ENCODE assay signal across 1 cellular context in the genomic region with DNA sequence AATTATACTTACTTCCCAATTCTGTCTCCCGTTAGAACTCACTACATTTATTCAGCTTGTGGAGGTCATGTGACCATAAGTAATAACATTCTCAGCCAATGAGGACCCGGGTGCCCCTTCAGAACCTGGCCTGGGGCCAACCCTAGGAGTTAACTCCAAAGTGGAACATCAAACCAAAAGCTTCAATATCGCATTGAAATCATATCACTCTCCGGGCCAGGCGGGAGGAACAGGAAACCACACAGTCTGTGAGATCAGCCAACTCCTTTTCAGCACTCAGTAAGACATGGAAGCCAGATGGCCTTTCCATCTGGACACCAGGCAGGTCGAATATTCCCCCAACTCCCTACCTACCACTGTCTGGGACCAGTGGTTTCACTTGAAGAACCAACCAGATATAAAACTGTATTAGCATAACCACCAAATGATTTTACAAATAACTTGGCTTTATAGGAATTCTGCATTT.
TF ChIP-seq lines count a peak whose summit lies in the region.

No MANE protein-coding gene starts in this region.

TF ChIP-seq in GM12878, 131 proteins besides CTCF, POLR2A, EP300 and RAD21:
- no peak for TF ChIP-seq TCF7 (IDR thresholded peaks at IDR 0.05; ENCODE audit: borderline replicate concordance)
- TF ChIP-seq RELA (IDR thresholded peaks at IDR 0.05; ENCODE audit: borderline replicate concordance, partially characterized antibody) = no peak
- TF ChIP-seq ZNF217 (IDR thresholded peaks at IDR 0.05) = no peak
- TF ChIP-seq KAT2A (conservative IDR thresholded peaks at IDR 0.05; ENCODE audit: control insufficient read depth, low read depth, low read length) = no peak
- no peak for TF ChIP-seq SIX5 (IDR thresholded peaks at IDR 0.05; ENCODE audit: low read depth, low read length, severe bottlenecking)
- no peak for TF ChIP-seq NR2C1 (IDR thresholded peaks at IDR 0.05)
- TF ChIP-seq CEBPB (IDR thresholded peaks at IDR 0.05; ENCODE audit: borderline replicate concordance in 1 of 2, low read depth in 2 of 2, low read length in 2 of 2) = no peak
- no peak for TF ChIP-seq ZNF24 (IDR thresholded peaks at IDR 0.05)
- TF ChIP-seq IKZF2 (IDR thresholded peaks at IDR 0.05) = 0 out of 4 replicates have a peak, but pooled peaks of 1 of the 2 experiments have one; percentile 7
- no peak for TF ChIP-seq MTA3 (IDR thresholded peaks at IDR 0.05; ENCODE audit: borderline replicate concordance, low read length)
- no peak for TF ChIP-seq DPF2 (IDR thresholded peaks at IDR 0.05)
- TF ChIP-seq EGR1 (IDR thresholded peaks at IDR 0.05; ENCODE audit: borderline replicate concordance in 1 of 2, low read depth in 2 of 2, low read length in 2 of 2) = no peak
- TF ChIP-seq, protein P1, sequence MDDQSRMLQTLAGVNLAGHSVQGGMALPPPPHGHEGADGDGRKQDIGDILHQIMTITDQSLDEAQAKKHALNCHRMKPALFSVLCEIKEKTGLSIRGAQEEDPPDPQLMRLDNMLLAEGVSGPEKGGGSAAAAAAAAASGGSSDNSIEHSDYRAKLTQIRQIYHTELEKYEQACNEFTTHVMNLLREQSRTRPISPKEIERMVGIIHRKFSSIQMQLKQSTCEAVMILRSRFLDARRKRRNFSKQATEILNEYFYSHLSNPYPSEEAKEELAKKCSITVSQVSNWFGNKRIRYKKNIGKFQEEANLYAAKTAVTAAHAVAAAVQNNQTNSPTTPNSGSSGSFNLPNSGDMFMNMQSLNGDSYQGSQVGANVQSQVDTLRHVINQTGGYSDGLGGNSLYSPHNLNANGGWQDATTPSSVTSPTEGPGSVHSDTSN (IDR thresholded peaks at IDR 0.05; ENCODE audit: insufficient replicate concordance, low read depth, low read length) = no peak
- 0 out of 2 replicates have a peak, but pooled peaks have one; percentile 40 for TF ChIP-seq IKZF1 (conservative IDR thresholded peaks at IDR 0.05)
- TF ChIP-seq ZBED1 (IDR thresholded peaks at IDR 0.05; ENCODE audit: borderline replicate concordance) = no peak
- TF ChIP-seq NFYA (IDR thresholded peaks at IDR 0.05; ENCODE audit: borderline replicate concordance, low read depth, low read length) = no peak
- peak; percentile 84 for TF ChIP-seq RAD51 (IDR thresholded peaks at IDR 0.05)
- TF ChIP-seq CBFB (IDR thresholded peaks at IDR 0.05; ENCODE audit: low read depth) = no peak
- peak; percentile 64 for TF ChIP-seq RUNX3 (IDR thresholded peaks at IDR 0.05; ENCODE audit: low read length)
- TF ChIP-seq, protein P2, sequence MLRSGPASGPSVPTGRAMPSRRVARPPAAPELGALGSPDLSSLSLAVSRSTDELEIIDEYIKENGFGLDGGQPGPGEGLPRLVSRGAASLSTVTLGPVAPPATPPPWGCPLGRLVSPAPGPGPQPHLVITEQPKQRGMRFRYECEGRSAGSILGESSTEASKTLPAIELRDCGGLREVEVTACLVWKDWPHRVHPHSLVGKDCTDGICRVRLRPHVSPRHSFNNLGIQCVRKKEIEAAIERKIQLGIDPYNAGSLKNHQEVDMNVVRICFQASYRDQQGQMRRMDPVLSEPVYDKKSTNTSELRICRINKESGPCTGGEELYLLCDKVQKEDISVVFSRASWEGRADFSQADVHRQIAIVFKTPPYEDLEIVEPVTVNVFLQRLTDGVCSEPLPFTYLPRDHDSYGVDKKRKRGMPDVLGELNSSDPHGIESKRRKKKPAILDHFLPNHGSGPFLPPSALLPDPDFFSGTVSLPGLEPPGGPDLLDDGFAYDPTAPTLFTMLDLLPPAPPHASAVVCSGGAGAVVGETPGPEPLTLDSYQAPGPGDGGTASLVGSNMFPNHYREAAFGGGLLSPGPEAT (IDR thresholded peaks at IDR 0.05; ENCODE audit: low read depth) = no peak
- TF ChIP-seq ESRRA (IDR thresholded peaks at IDR 0.05; ENCODE audit: low read length) = no peak
- no peak for TF ChIP-seq NR2F1 (conservative IDR thresholded peaks at IDR 0.05)
- TF ChIP-seq BHLHE40 (IDR thresholded peaks at IDR 0.05; ENCODE audit: borderline replicate concordance in 1 of 2, low read depth in 2 of 2, low read length in 1 of 2) = peak in 1 of 2 experiments; percentile 4; a peak in 1 of 4 replicates
- TF ChIP-seq MEF2A (IDR thresholded peaks at IDR 0.05; ENCODE audit: insufficient read depth, low read depth, low read length) = no peak
- TF ChIP-seq, protein P3, sequence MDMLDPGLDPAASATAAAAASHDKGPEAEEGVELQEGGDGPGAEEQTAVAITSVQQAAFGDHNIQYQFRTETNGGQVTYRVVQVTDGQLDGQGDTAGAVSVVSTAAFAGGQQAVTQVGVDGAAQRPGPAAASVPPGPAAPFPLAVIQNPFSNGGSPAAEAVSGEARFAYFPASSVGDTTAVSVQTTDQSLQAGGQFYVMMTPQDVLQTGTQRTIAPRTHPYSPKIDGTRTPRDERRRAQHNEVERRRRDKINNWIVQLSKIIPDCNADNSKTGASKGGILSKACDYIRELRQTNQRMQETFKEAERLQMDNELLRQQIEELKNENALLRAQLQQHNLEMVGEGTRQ (IDR thresholded peaks at IDR 0.05; ENCODE audit: borderline replicate concordance, low read depth, low read length) = peak; percentile 3; the same call in 1 of the 2 replicates
- TF ChIP-seq, protein P4, sequence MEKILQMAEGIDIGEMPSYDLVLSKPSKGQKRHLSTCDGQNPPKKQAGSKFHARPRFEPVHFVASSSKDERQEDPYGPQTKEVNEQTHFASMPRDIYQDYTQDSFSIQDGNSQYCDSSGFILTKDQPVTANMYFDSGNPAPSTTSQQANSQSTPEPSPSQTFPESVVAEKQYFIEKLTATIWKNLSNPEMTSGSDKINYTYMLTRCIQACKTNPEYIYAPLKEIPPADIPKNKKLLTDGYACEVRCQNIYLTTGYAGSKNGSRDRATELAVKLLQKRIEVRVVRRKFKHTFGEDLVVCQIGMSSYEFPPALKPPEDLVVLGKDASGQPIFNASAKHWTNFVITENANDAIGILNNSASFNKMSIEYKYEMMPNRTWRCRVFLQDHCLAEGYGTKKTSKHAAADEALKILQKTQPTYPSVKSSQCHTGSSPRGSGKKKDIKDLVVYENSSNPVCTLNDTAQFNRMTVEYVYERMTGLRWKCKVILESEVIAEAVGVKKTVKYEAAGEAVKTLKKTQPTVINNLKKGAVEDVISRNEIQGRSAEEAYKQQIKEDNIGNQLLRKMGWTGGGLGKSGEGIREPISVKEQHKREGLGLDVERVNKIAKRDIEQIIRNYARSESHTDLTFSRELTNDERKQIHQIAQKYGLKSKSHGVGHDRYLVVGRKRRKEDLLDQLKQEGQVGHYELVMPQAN (conservative IDR thresholded peaks at IDR 0.05) = no peak
- TF ChIP-seq CREB1 (IDR thresholded peaks at IDR 0.05; ENCODE audit: low read depth) = no peak
- TF ChIP-seq, protein P5, sequence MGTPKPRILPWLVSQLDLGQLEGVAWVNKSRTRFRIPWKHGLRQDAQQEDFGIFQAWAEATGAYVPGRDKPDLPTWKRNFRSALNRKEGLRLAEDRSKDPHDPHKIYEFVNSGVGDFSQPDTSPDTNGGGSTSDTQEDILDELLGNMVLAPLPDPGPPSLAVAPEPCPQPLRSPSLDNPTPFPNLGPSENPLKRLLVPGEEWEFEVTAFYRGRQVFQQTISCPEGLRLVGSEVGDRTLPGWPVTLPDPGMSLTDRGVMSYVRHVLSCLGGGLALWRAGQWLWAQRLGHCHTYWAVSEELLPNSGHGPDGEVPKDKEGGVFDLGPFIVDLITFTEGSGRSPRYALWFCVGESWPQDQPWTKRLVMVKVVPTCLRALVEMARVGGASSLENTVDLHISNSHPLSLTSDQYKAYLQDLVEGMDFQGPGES (IDR thresholded peaks at IDR 0.05) = no peak
- no peak for TF ChIP-seq ZNF622 (IDR thresholded peaks at IDR 0.05)
- TF ChIP-seq, protein P6, sequence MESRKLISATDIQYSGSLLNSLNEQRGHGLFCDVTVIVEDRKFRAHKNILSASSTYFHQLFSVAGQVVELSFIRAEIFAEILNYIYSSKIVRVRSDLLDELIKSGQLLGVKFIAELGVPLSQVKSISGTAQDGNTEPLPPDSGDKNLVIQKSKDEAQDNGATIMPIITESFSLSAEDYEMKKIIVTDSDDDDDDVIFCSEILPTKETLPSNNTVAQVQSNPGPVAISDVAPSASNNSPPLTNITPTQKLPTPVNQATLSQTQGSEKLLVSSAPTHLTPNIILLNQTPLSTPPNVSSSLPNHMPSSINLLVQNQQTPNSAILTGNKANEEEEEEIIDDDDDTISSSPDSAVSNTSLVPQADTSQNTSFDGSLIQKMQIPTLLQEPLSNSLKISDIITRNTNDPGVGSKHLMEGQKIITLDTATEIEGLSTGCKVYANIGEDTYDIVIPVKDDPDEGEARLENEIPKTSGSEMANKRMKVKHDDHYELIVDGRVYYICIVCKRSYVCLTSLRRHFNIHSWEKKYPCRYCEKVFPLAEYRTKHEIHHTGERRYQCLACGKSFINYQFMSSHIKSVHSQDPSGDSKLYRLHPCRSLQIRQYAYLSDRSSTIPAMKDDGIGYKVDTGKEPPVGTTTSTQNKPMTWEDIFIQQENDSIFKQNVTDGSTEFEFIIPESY (IDR thresholded peaks at IDR 0.05) = no peak
- no peak for TF ChIP-seq GATAD2B (conservative IDR thresholded peaks at IDR 0.05; ENCODE audit: low read depth)
- no peak for TF ChIP-seq GABPA (IDR thresholded peaks at IDR 0.05; ENCODE audit: low read depth)
- TF ChIP-seq, protein P7, sequence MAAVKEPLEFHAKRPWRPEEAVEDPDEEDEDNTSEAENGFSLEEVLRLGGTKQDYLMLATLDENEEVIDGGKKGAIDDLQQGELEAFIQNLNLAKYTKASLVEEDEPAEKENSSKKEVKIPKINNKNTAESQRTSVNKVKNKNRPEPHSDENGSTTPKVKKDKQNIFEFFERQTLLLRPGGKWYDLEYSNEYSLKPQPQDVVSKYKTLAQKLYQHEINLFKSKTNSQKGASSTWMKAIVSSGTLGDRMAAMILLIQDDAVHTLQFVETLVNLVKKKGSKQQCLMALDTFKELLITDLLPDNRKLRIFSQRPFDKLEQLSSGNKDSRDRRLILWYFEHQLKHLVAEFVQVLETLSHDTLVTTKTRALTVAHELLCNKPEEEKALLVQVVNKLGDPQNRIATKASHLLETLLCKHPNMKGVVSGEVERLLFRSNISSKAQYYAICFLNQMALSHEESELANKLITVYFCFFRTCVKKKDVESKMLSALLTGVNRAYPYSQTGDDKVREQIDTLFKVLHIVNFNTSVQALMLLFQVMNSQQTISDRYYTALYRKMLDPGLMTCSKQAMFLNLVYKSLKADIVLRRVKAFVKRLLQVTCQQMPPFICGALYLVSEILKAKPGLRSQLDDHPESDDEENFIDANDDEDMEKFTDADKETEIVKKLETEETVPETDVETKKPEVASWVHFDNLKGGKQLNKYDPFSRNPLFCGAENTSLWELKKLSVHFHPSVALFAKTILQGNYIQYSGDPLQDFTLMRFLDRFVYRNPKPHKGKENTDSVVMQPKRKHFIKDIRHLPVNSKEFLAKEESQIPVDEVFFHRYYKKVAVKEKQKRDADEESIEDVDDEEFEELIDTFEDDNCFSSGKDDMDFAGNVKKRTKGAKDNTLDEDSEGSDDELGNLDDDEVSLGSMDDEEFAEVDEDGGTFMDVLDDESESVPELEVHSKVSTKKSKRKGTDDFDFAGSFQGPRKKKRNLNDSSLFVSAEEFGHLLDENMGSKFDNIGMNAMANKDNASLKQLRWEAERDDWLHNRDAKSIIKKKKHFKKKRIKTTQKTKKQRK (IDR thresholded peaks at IDR 0.05; ENCODE audit: low read depth, low read length) = no peak
TF ChIP-seq in GM12878: peak in this region for 6.
